8 cellular contexts compared by ENCODE assay signal in the genomic region with DNA sequence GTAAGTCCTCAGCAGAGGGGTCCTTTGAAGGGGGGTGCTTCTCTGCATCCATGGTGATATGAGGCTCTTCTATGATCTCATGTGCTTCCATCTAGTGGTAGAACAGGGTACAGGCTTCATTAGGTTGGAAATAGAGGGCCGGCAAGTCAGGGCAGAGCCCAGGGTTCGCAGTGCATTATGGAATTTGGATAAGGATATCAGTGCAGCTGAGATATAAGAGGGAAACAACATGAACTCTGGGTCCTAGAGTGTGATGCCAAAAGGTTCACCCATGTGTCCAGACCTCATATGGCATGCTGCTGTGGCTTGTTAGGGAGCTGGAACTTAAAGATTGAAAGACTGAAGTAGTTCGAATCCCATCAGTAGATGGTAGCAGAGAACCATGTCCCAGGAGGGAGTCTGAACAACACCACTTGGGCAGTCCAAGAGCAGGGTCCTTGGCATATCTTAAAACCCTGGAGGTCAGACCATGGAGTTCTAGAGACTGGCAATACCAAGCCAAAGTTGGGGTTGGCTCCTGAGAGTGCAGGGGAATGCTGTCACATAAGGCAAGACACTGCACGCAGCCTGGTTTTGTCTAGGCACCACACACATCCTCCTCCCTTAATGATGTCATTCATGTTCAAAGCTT. TPM values are rescaled to one million over a fixed set of nuclear protein-coding genes. Genes with fewer than 3 reads are reported as not detected.
DNase-seq lines count a peak whose midpoint lies in the region; ATAC-seq and TF ChIP-seq lines count a peak whose summit lies in the region.

No MANE protein-coding gene starts in this region.

- no peak overlapping the region for H3K4me2 ChIP-seq in DND-41 (ENCODE audit: insufficient read depth, low read length)
- no peak overlapping the region for H3K4me2 ChIP-seq in neuronal stem cell (ENCODE audit: insufficient read depth, low read length, poor library complexity, severe bottlenecking)

- H2AK5ac ChIP-seq in neuronal stem cell (ENCODE audit: low read depth, low read length): no peak overlapping the region

- H3K36me3 Mint-ChIP-seq in WTC11: no peaks in the 10 kb centered on the region

- no peaks in the 10 kb centered on the region for H3K36me3 ChIP-seq in DND-41 (ENCODE audit: insufficient read depth, low read length)
- H3K36me3 ChIP-seq in neuronal stem cell (replicated peaks in 1 of 2; ENCODE audit: control insufficient read depth in 2 of 2, insufficient read depth in 2 of 2, low read length in 2 of 2): no peaks in the 10 kb centered on the region

- H3K9me3 ChIP-seq in DND-41 (ENCODE audit: insufficient read depth, low read length, severe bottlenecking) (no peaks in the 10 kb centered on the region), neuronal stem cell (replicated peaks in 1 of 2; ENCODE audit: control insufficient read depth in 2 of 2, insufficient read depth in 1 of 2, low read depth in 1 of 2, low read length in 2 of 2) (no peaks in the 10 kb centered on the region)

- H4K8ac ChIP-seq in neuronal stem cell (ENCODE audit: low read depth, low read length): no peak overlapping the region

- H3K4me3 Mint-ChIP-seq in WTC11: no peak overlapping the region

- no peak overlapping the region for H3K18ac ChIP-seq in neuronal stem cell (ENCODE audit: low read length)

- H4K20me1 ChIP-seq in DND-41 (ENCODE audit: insufficient read depth, low read length): no peaks in the 10 kb centered on the region

- H3K9me3 Mint-ChIP-seq in WTC11: no peaks in the 10 kb centered on the region

- H2BK120ac ChIP-seq in neuronal stem cell (ENCODE audit: low read depth, low read length): no peak overlapping the region

- no peak overlapping the region for H2BK12ac ChIP-seq in neuronal stem cell (ENCODE audit: low read length)

- no peak overlapping the region for H3K27ac ChIP-seq in 22Rv1
- H3K27ac ChIP-seq in DND-41 (ENCODE audit: low read length): no peak overlapping the region
- no peak overlapping the region for H3K27ac ChIP-seq in neuronal stem cell (replicated peaks; ENCODE audit: low read length)

- no peaks in the 10 kb centered on the region; the same call in 1 of the 2 replicates for H3K79me2 ChIP-seq in DND-41 (ENCODE audit: insufficient read depth, low read length)

- H3K4me3 ChIP-seq in DND-41 (ENCODE audit: low read depth in 1 of 2, low read length in 2 of 2) (no peak overlapping the region), fibroblast of mammary gland (ENCODE audit: control insufficient read depth, low read depth, low read length) (no peak overlapping the region), neuronal stem cell (ENCODE audit: low read length in 2 of 2) (no peak overlapping the region)

- peaks cover 2% of the 10 kb centered on the region; the same call in 1 of the 2 replicates for H3K27me3 Mint-ChIP-seq in WTC11 (ENCODE audit: low read depth)

- peak; percentile 78 for TF ChIP-seq CTCF in 22Rv1 (IDR thresholded peaks at IDR 0.05)
- peak; percentile 80 for TF ChIP-seq CTCF in DND-41 (IDR thresholded peaks at IDR 0.05; ENCODE audit: borderline replicate concordance, extremely low read depth, low read length, poor library complexity, severe bottlenecking)
- peak; percentile 44; the same call in 1 of the 2 replicates for TF ChIP-seq CTCF in WTC11 (IDR thresholded peaks at IDR 0.05)
- TF ChIP-seq CTCF in fibroblast of mammary gland (conservative IDR thresholded peaks at IDR 0.05; ENCODE audit: control insufficient read depth, insufficient read depth, low read depth, low read length): peak; percentile 86

- H3K4me1 ChIP-seq in DND-41 (ENCODE audit: insufficient read depth, low read length) (peaks cover 24% of the 10 kb centered on the region), neuronal stem cell (ENCODE audit: control insufficient read depth in 2 of 2, insufficient read depth in 1 of 2, low read depth in 1 of 2, low read length in 2 of 2) (peaks cover 5 to 11% of the 10 kb centered on the region in 2 donors)

- POLR2A ChIA-PET in WTC11 (lab: Charles Lee): no interaction called here

- H4K91ac ChIP-seq in neuronal stem cell (ENCODE audit: low read depth, low read length, poor library complexity): no peak overlapping the region

- H3K9ac ChIP-seq in DND-41 (ENCODE audit: low read depth, low read length): no peak overlapping the region
- no peak overlapping the region for H3K9ac ChIP-seq in neuronal stem cell (ENCODE audit: low read depth, low read length, poor library complexity)

- no peak overlapping the region for H2AFZ ChIP-seq in DND-41 (ENCODE audit: low read depth, low read length)
- peak overlapping the region; percentile 64 for H2AFZ ChIP-seq in neuronal stem cell (ENCODE audit: low read length)

- H3K27me3 ChIP-seq in DND-41 (ENCODE audit: insufficient read depth, low read length, poor library complexity) (no peaks in the 10 kb centered on the region), neuronal stem cell (ENCODE audit: control insufficient read depth in 3 of 3, insufficient read depth in 3 of 3, low read depth in 1 of 3, low read length in 3 of 3) (no peaks in the 10 kb centered on the region)

- H3K23ac ChIP-seq in neuronal stem cell (ENCODE audit: low read depth, low read length, poor library complexity): no peak overlapping the region

- H2BK5ac ChIP-seq in neuronal stem cell (ENCODE audit: low read length): no peak overlapping the region

- H3K4me1 Mint-ChIP-seq in WTC11: peaks cover 33% of the 10 kb centered on the region

- H3K4ac ChIP-seq in neuronal stem cell (ENCODE audit: low read length): no peak overlapping the region

- ATAC-seq in DND-41 (ENCODE audit: insufficient read depth, low read depth) (peak; percentile 38; the same call in 2 of the 3 replicates), HG02759 (IDR thresholded peaks at IDR 0.05; ENCODE audit: unreplicated experiment) (peak; percentile 54), WTC11 (peak; percentile 13)

- H3K27ac Mint-ChIP-seq in WTC11: no peak overlapping the region

- H3K14ac ChIP-seq in neuronal stem cell (ENCODE audit: low read length): no peak overlapping the region

- whole genome bisulfite sequencing in neuronal stem cell (ENCODE audit: extremely low coverage in 2 of 2, insufficient read length in 2 of 2, insufficient replicate concordance in 1 of 2), 2 donors: no CpG with 5 or more reads among the region's 4 CpGs

- CTCF ChIA-PET in WTC11 (lab: Charles Lee): interaction anchor here (0.5 to 4.8 kb wide), 30 partner anchors 9 to 274 kb away, joined by 3 to 79 read pairs (median 4); a partner anchor contains a TSS

- H2BK15ac ChIP-seq in neuronal stem cell (ENCODE audit: low read length): no peak overlapping the region

- H3K79me1 ChIP-seq in neuronal stem cell (ENCODE audit: low read depth, low read length): peaks cover 1% of the 10 kb centered on the region

- DNase-seq in DND-41 (peak; percentile 39), NCI-H2107 (lab: John Stamatoyannopoulos, UW) (peak; percentile 7), WTC11 (ENCODE audit: low spot score) (no peak), fibroblast of mammary gland (ENCODE audit: low read depth) (peak; percentile 76), neuronal stem cell (ENCODE audit: low spot score) (peak; percentile 33)
- DNase-seq in activated effector memory CD4-positive, alpha-beta T cell treated with Interleukin-2 at 50 U/mL for 16 hours: no peak

TF ChIP-seq in WTC11, 78 proteins besides CTCF, POLR2A, EP300 and RAD21 (continues in another document):
- TF ChIP-seq, protein P1, sequence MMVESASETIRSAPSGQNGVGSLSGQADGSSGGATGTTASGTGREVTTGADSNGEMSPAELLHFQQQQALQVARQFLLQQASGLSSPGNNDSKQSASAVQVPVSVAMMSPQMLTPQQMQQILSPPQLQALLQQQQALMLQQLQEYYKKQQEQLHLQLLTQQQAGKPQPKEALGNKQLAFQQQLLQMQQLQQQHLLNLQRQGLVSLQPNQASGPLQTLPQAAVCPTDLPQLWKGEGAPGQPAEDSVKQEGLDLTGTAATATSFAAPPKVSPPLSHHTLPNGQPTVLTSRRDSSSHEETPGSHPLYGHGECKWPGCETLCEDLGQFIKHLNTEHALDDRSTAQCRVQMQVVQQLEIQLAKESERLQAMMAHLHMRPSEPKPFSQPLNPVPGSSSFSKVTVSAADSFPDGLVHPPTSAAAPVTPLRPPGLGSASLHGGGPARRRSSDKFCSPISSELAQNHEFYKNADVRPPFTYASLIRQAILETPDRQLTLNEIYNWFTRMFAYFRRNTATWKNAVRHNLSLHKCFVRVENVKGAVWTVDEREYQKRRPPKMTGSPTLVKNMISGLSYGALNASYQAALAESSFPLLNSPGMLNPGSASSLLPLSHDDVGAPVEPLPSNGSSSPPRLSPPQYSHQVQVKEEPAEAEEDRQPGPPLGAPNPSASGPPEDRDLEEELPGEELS (CRISPR knock-in tag; IDR thresholded peaks at IDR 0.05): no peak
- TF ChIP-seq, protein P2, sequence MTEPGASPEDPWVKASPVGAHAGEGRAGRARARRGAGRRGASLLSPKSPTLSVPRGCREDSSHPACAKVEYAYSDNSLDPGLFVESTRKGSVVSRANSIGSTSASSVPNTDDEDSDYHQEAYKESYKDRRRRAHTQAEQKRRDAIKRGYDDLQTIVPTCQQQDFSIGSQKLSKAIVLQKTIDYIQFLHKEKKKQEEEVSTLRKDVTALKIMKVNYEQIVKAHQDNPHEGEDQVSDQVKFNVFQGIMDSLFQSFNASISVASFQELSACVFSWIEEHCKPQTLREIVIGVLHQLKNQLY (CRISPR knock-in tag; IDR thresholded peaks at IDR 0.05): no peak
- no peak for TF ChIP-seq NR1H2 (CRISPR knock-in tag; IDR thresholded peaks at IDR 0.05)
- TF ChIP-seq, protein P3, sequence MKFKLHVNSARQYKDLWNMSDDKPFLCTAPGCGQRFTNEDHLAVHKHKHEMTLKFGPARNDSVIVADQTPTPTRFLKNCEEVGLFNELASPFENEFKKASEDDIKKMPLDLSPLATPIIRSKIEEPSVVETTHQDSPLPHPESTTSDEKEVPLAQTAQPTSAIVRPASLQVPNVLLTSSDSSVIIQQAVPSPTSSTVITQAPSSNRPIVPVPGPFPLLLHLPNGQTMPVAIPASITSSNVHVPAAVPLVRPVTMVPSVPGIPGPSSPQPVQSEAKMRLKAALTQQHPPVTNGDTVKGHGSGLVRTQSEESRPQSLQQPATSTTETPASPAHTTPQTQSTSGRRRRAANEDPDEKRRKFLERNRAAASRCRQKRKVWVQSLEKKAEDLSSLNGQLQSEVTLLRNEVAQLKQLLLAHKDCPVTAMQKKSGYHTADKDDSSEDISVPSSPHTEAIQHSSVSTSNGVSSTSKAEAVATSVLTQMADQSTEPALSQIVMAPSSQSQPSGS (CRISPR knock-in tag; IDR thresholded peaks at IDR 0.05; ENCODE audit: borderline replicate concordance, low read depth): no peak

RNA-seq across cellular contexts. Expression of a gene that starts 2.3 kb away (rescaled TPM):
- total RNA-seq in WTC11 (2021): 0.11 TPM in 1 of 3 replicates, not detected in the others
- polyA plus RNA-seq in neuronal stem cell (2013, experiment 1 of 2): 0.13 TPM
- polyA plus RNA-seq in neuronal stem cell (2013, experiment 2 of 2): 0.10 TPM

RNA-seq across cellular contexts. Expression of a gene that starts 2.8 kb away (rescaled TPM):
- 9.5 to 10.8 TPM (median 10.2 TPM) in 3 replicates for total RNA-seq in WTC11 (2021)
- polyA plus RNA-seq in neuronal stem cell (2013, experiment 1 of 2): 32.8 TPM
- 35.8 TPM for polyA plus RNA-seq in neuronal stem cell (2013, experiment 2 of 2)

RNA-seq across cellular contexts. Expression of a gene that starts 11.3 kb away (rescaled TPM):
- total RNA-seq in WTC11 (2021): 33.6 to 42.7 TPM (median 42.1 TPM) in 3 replicates
- polyA plus RNA-seq in neuronal stem cell (2013, experiment 1 of 2): 56.0 TPM
- 59.2 TPM for polyA plus RNA-seq in neuronal stem cell (2013, experiment 2 of 2)

RNA-seq across cellular contexts. Expression of a gene that starts 14.1 kb away (rescaled TPM):
- 0.16 to 0.72 TPM (median 0.50 TPM) in 3 replicates for total RNA-seq in WTC11 (2021)
- 0.64 TPM for polyA plus RNA-seq in neuronal stem cell (2013, experiment 1 of 2)
- polyA plus RNA-seq in neuronal stem cell (2013, experiment 2 of 2): 0.57 TPM

RNA-seq across cellular contexts. Expression of a gene that starts 34.8 kb away (rescaled TPM):
- total RNA-seq in WTC11 (2021): 10.1 to 14.1 TPM (median 12.6 TPM) in 3 replicates
- polyA plus RNA-seq in neuronal stem cell (2013, experiment 1 of 2): 15.9 TPM
- 15.3 TPM for polyA plus RNA-seq in neuronal stem cell (2013, experiment 2 of 2)

Comparison
In these comparisons a context has a peak if more than half of its experiments do, and no peak if none do; other contexts are left out.
1. DNase-seq: peak in DND-41 (single experiment), NCI-H2107 (single experiment), fibroblast of mammary gland (single experiment) and neuronal stem cell (single experiment); none in WTC11 (single experiment) and activated effector memory CD4-positive, alpha-beta T cell treated with Interleukin-2 at 50 U/mL for 16 hours (single experiment).
2. Peak in every context shown above with its lines, with median percentiles within 50 percentile points of each other: CTCF ChIP-seq and ATAC-seq.